In the genomic region with DNA sequence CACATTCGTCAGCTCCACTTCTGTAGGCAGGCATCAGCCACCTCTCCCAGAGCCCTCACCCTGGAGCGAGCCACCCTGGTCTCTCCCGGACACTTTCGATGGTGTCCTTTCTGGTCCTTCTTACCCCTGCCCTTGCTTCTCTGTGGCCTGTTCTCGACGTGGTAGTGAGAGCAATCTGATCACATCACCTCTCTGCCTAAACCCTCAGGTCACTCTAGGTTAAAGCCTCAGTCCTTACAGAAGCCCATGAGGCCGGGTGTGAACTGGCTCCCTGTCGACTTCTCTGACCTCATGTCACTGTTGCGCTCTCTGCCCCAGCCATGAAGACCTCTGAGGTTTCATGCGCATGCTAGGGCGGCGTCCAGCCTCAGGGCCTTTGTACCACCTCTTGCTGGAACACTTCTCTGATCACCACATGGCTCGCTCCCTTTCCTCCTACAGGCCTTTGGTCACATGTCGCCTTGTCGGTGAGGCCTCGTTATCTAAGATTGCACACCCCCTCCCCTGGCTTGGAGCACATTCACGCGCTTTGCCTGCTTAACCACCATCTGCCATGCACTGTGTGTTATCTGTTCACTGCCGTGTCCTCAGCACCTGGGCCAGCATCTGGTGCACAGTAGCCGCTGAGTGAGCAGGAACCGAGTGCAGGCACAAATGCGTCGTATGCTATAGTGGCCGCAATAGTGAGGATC, we compare ENCODE assay signal across 17 cellular contexts.
"Had no signal": no experiment of that assay in that cellular context is flagged by ENCODE, and none has a peak within 500 bp of the region (broad histone marks: within the 10 kb centered on the region; RNA-seq: fewer than 3 reads in every experiment).

No MANE protein-coding gene starts in this region.

- H3K27me3 ChIP-seq: dorsolateral prefrontal cortex, right lobe of liver, spleen had no signal

- H3K4me3 ChIP-seq: dorsolateral prefrontal cortex, lung, psoas muscle, right lobe of liver, spleen had no signal

- H3K9me3 ChIP-seq: psoas muscle, right lobe of liver had no signal

- H3K4me1 ChIP-seq: psoas muscle, right lobe of liver, spleen had no signal

- ATAC-seq: esophagus mucosa, psoas muscle, right lobe of liver, T-helper 17 cell had no signal

- DNase-seq: activated CD4-positive, alpha-beta memory T cell treated with anti-CD3 and anti-CD28 coated beads for 36 hours; activated gamma-delta T cell; activated T-cell treated with anti-CD3 and anti-CD28 coated beads, Interleukin-2, amount 50 U/mL, for 48 hours; aorta; dorsolateral prefrontal cortex; naive B cell; nucleus accumbens; psoas muscle; right lobe of liver; spleen; stimulated activated CD4-positive, alpha-beta T cell treated with anti-CD3 and anti-CD28 coated beads, Interleukin-1b, Interleukin-23, amount 100 ng/mL, for 48 hours; stimulated activated naive CD4-positive, alpha-beta T cell; substantia nigra; T-helper 17 cell; trophoblast cell had no signal

- H3K27ac ChIP-seq: dorsolateral prefrontal cortex, psoas muscle, right lobe of liver, spleen had no signal
